9 cellular contexts compared by ENCODE assay signal in the genomic region with DNA sequence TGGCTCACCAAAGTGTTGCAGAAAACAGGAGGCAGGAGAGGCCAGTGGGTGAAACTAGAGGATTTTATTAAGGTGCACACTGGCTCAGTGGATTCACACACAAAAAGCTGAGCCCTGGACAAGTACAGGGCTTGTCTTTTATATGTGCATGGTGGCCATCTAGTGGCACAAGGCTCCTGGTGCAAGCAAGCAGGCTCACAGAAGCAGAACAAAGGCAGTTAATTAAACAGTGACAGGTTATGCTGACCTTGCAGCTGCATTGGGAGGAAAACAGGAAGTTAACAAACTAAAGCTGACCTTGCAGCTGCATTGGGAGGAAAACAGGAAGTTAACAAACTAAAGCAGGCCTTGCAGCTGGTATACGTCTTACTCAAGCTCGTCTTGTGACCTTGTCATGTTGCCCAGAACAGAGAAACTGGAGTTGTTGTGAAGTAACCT.
DNase-seq lines count a peak whose midpoint lies in the region; ATAC-seq and TF ChIP-seq lines count a peak whose summit lies in the region.
"Had no signal": no experiment of that assay in that cellular context is flagged by ENCODE, and none has a peak within 500 bp of the region (broad histone marks: within the 10 kb centered on the region; RNA-seq: fewer than 3 reads in every experiment).

No MANE protein-coding gene starts in this region.

- H2AFZ ChIP-seq in SK-N-SH (ENCODE audit: low read depth) (no peak overlapping the region), KMS-11 (ENCODE audit: low read depth) (no peak overlapping the region)

- H3K4me3 Mint-ChIP-seq in activated CD4-positive, alpha-beta memory T cell treated with anti-CD3 and anti-CD28 coated beads, Interleukin-2, amount 10 ng/mL, durations not matched to agents 7 days and 5 days, result no peak overlapping the region
- H3K4me3 Mint-ChIP-seq in neural crest cell, result no peak overlapping the region

- DNase-seq in SK-N-SH (peak; percentile 27), neural crest cell (ENCODE audit: low read depth, low spot score) (no peak), T1000 (lab: John Stamatoyannopoulos, UW) (no peak), occipital lobe (lab: John Stamatoyannopoulos, UW) (no peak)
- DNase-seq in activated CD4-positive, alpha-beta memory T cell treated with anti-CD3 and anti-CD28 coated beads, Interleukin-2, amount 10 ng/mL, durations not matched to agents 7 days and 5 days, result peak; percentile 27

- H3K4me2 ChIP-seq in SK-N-SH, result no peak overlapping the region
- H3K4me2 ChIP-seq in KMS-11, result no peak overlapping the region

- H3K27ac Mint-ChIP-seq in activated CD4-positive, alpha-beta memory T cell treated with anti-CD3 and anti-CD28 coated beads, Interleukin-2, amount 10 ng/mL, durations not matched to agents 7 days and 5 days, result peak overlapping the region; percentile 14
- no peak overlapping the region for H3K27ac Mint-ChIP-seq in neural crest cell (ENCODE audit: unreplicated experiment)

- peaks cover 40% of the 10 kb centered on the region for H3K9me3 Mint-ChIP-seq in activated CD4-positive, alpha-beta memory T cell treated with anti-CD3 and anti-CD28 coated beads, Interleukin-2, amount 10 ng/mL, durations not matched to agents 7 days and 5 days
- peaks cover 31% of the 10 kb centered on the region for H3K9me3 Mint-ChIP-seq in neural crest cell

- H4K20me1 ChIP-seq in SK-N-SH (ENCODE audit: insufficient read depth) (no peaks in the 10 kb centered on the region), KMS-11 (ENCODE audit: insufficient read depth) (no peaks in the 10 kb centered on the region)

- peaks cover 3% of the 10 kb centered on the region for H3K4me1 Mint-ChIP-seq in activated CD4-positive, alpha-beta memory T cell treated with anti-CD3 and anti-CD28 coated beads, Interleukin-2, amount 10 ng/mL, durations not matched to agents 7 days and 5 days
- no peaks in the 10 kb centered on the region for H3K4me1 Mint-ChIP-seq in neural crest cell

- no peak for ATAC-seq in SK-N-SH treated with all-trans-retinoic acid at 6 μM for 48 hours
- no peak for ATAC-seq in HG02884 (IDR thresholded peaks at IDR 0.05; ENCODE audit: unreplicated experiment)
- ATAC-seq: Right ventricle myocardium inferior had no signal

- POLR2A ChIA-PET in SK-N-SH (lab: Yijun Ruan, JAX), result no interaction called here
- POLR2A ChIA-PET in activated CD4-positive, alpha-beta memory T cell treated with anti-CD3 and anti-CD28 coated beads, Interleukin-2, amount 10 ng/mL, durations not matched to agents 7 days and 5 days (lab: Charles Lee), result interaction anchor here (0.6 kb wide), 1 partner anchor 1706 kb away, joined by 3 read pairs; no protein-coding TSS in a partner anchor

- WGBS in SK-N-SH (ENCODE audit: low lambda C conversion rate), result 53% methylated on average over 2 of the region's 2 CpGs

- H3K9me2 ChIP-seq in SK-N-SH, result no peaks in the 10 kb centered on the region

- H3F3A ChIP-seq in SK-N-SH (replicated peaks; ENCODE audit: insufficient read depth), result no peaks in the 10 kb centered on the region

- H3K4me3 ChIP-seq in SK-N-SH (ENCODE audit: low read depth in 2 of 2, low read length in 1 of 2), result no peak overlapping the region
- no peak overlapping the region for H3K4me3 ChIP-seq in KMS-11 (IDR thresholded peaks at IDR 0.05; ENCODE audit: insufficient read depth, low read depth, low read length)

- H3K36me3 ChIP-seq in SK-N-SH (replicated peaks in 1 of 2; ENCODE audit: control insufficient read depth in 1 of 2, insufficient read depth in 2 of 2, low read length in 1 of 2) (no peaks in the 10 kb centered on the region), KMS-11 (ENCODE audit: insufficient read depth) (no peaks in the 10 kb centered on the region)

- peaks cover 3% of the 10 kb centered on the region; the same call in 1 of the 2 replicates for H3K9me3 ChIP-seq in SK-N-SH

- H3K27me3 Mint-ChIP-seq in activated CD4-positive, alpha-beta memory T cell treated with anti-CD3 and anti-CD28 coated beads, Interleukin-2, amount 10 ng/mL, durations not matched to agents 7 days and 5 days, result no peaks in the 10 kb centered on the region
- no peaks in the 10 kb centered on the region for H3K27me3 Mint-ChIP-seq in neural crest cell (ENCODE audit: low read depth)

- H3K27ac ChIP-seq in SK-N-SH (ENCODE audit: low read depth in 2 of 2, low read length in 1 of 2) (no peak overlapping the region), KMS-11 (peak overlapping the region; percentile 40; the same call in 1 of the 2 replicates)

- H3K79me2 ChIP-seq in SK-N-SH (ENCODE audit: insufficient read depth), result no peaks in the 10 kb centered on the region
- no peaks in the 10 kb centered on the region for H3K79me2 ChIP-seq in KMS-11 (ENCODE audit: insufficient read depth, low read depth)

- CTCF ChIA-PET in SK-N-SH (lab: Yijun Ruan, JAX), result interaction anchor here (0.9 kb wide), 1 partner anchor 23 kb away, joined by 3 read pairs; no protein-coding TSS in a partner anchor
- CTCF ChIA-PET in activated CD4-positive, alpha-beta memory T cell treated with anti-CD3 and anti-CD28 coated beads, Interleukin-2, amount 10 ng/mL, durations not matched to agents 7 days and 5 days (lab: Charles Lee), result no interaction called here

- TF ChIP-seq RAD21 in SK-N-SH (IDR thresholded peaks at IDR 0.05; ENCODE audit: low read length), result peak; percentile 48

- H3K27me3 ChIP-seq in SK-N-SH (ENCODE audit: insufficient read depth), result no peaks in the 10 kb centered on the region
- H3K27me3 ChIP-seq in KMS-11 (ENCODE audit: insufficient read depth, low read depth), result no peaks in the 10 kb centered on the region

- no peak for TF ChIP-seq EP300 in SK-N-SH (IDR thresholded peaks at IDR 0.05; ENCODE audit: borderline replicate concordance in 1 of 2, low read depth in 1 of 2, low read length in 1 of 2)

- H3K36me3 Mint-ChIP-seq in activated CD4-positive, alpha-beta memory T cell treated with anti-CD3 and anti-CD28 coated beads, Interleukin-2, amount 10 ng/mL, durations not matched to agents 7 days and 5 days (ENCODE audit: low read depth), result peaks cover 11% of the 10 kb centered on the region
- peaks cover 45% of the 10 kb centered on the region for H3K36me3 Mint-ChIP-seq in neural crest cell (ENCODE audit: low read depth)

- no peaks in the 10 kb centered on the region for H3K4me1 ChIP-seq in SK-N-SH (ENCODE audit: control insufficient read depth in 1 of 2, insufficient read depth in 2 of 2, low read depth in 1 of 2, low read length in 1 of 2)
- peaks cover 5% of the 10 kb centered on the region for H3K4me1 ChIP-seq in KMS-11 (ENCODE audit: low read depth, poor library complexity, severe bottlenecking)

- TF ChIP-seq CTCF in SK-N-SH (IDR thresholded peaks at IDR 0.05) (peak; percentile 22; the same call in 1 of the 2 replicates), KMS-11 (conservative IDR thresholded peaks at IDR 0.05; ENCODE audit: low read depth, low read length) (0 out of 2 replicates have a peak, but pooled peaks have one; percentile 30), neural crest cell (conservative IDR thresholded peaks at IDR 0.05) (peak; percentile 49)

- H3K9ac ChIP-seq in SK-N-SH, result no peak overlapping the region
- no peak overlapping the region for H3K9ac ChIP-seq in KMS-11

TF ChIP-seq in SK-N-SH, 30 proteins besides CTCF, POLR2A, EP300 and RAD21 (continues in another document):
- TF ChIP-seq NRF1 (IDR thresholded peaks at IDR 0.05; ENCODE audit: low read depth, low read length), result no peak
- no peak for TF ChIP-seq IRF3 (IDR thresholded peaks at IDR 0.05; ENCODE audit: low read depth, low read length)
- no peak for TF ChIP-seq RCOR1 (IDR thresholded peaks at IDR 0.05; ENCODE audit: low read length)
- no peak for TF ChIP-seq POLR2AphosphoS5 (IDR thresholded peaks at IDR 0.05; ENCODE audit: low read depth, low read length)
- TF ChIP-seq, protein P1, sequence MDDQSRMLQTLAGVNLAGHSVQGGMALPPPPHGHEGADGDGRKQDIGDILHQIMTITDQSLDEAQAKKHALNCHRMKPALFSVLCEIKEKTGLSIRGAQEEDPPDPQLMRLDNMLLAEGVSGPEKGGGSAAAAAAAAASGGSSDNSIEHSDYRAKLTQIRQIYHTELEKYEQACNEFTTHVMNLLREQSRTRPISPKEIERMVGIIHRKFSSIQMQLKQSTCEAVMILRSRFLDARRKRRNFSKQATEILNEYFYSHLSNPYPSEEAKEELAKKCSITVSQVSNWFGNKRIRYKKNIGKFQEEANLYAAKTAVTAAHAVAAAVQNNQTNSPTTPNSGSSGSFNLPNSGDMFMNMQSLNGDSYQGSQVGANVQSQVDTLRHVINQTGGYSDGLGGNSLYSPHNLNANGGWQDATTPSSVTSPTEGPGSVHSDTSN (IDR thresholded peaks at IDR 0.05), result no peak

TF ChIP-seq in SK-N-SH treated with all-trans-retinoic acid at 6 μM for 48 hours, 23 proteins besides CTCF, POLR2A, EP300 and RAD21 (continues in another document):
- TF ChIP-seq CREB5 (CRISPR knock-in tag; IDR thresholded peaks at IDR 0.05; ENCODE audit: low read depth), result no peak
- TF ChIP-seq ESRRG (CRISPR knock-in tag; IDR thresholded peaks at IDR 0.05), result no peak
- no peak for TF ChIP-seq ZFP30 (CRISPR knock-in tag; IDR thresholded peaks at IDR 0.05)
- TF ChIP-seq, protein P2, sequence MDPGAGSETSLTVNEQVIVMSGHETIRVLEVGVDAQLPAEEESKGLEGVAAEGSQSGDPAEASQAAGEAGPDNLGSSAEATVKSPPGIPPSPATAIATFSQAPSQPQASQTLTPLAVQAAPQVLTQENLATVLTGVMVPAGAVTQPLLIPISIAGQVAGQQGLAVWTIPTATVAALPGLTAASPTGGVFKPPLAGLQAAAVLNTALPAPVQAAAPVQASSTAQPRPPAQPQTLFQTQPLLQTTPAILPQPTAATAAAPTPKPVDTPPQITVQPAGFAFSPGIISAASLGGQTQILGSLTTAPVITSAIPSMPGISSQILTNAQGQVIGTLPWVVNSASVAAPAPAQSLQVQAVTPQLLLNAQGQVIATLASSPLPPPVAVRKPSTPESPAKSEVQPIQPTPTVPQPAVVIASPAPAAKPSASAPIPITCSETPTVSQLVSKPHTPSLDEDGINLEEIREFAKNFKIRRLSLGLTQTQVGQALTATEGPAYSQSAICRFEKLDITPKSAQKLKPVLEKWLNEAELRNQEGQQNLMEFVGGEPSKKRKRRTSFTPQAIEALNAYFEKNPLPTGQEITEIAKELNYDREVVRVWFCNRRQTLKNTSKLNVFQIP (CRISPR knock-in tag; IDR thresholded peaks at IDR 0.05; ENCODE audit: borderline replicate concordance, low read depth), result no peak
- TF ChIP-seq ISL1 (CRISPR knock-in tag; IDR thresholded peaks at IDR 0.05), result no peak
- TF ChIP-seq ZNF565 (CRISPR knock-in tag; conservative IDR thresholded peaks at IDR 0.05; ENCODE audit: low read depth), result no peak
- TF ChIP-seq SNAI2 (CRISPR knock-in tag; IDR thresholded peaks at IDR 0.05), result no peak

Comparison
In these comparisons a context has a peak if more than half of its experiments do, and no peak if none do; other contexts are left out.
1. DNase-seq: peak in SK-N-SH (single experiment) and activated CD4-positive, alpha-beta memory T cell treated with anti-CD3 and anti-CD28 coated beads, Interleukin-2, amount 10 ng/mL, durations not matched to agents 7 days and 5 days (single experiment); none in neural crest cell (single experiment), T1000 (single experiment) and occipital lobe (single experiment).
2. Peak in every context shown above with its lines, with median percentiles within 50 percentile points of each other: CTCF ChIP-seq.